25 cellular contexts compared by ENCODE assay signal in genomic region chr2:239495175-239495574, GRCh38.
"Had no signal": no experiment of that assay in that cellular context is flagged by ENCODE, and none has a peak within 500 bp of the region (broad histone marks: within the 10 kb centered on the region; RNA-seq: fewer than 3 reads in every experiment).

No MANE protein-coding gene starts in this region.

- H3K79me2 ChIP-seq: parathyroid adenoma had no signal

- DNase-seq: hippocampal formation; immature natural killer cell; left ventricle myocardium inferior; midbrain; naive thymus-derived CD4-positive, alpha-beta T cell; occipital lobe; psoas muscle; stimulated activated CD4-positive, alpha-beta T cell treated with anti-CD3 and anti-CD28 coated beads, Interleukin-2, amount 100 ng/mL, for 24 hours; stimulated activated CD4-positive, alpha-beta T cell treated with anti-CD3 and anti-CD28 coated beads, Interleukin-4, amount 100 ng/mL, for 1 hour; stimulated activated naive B cell treated with anti-CD40 and anti-IgM and Interleukin-4, amounts not matched to agents 10 μg/mL and 1 μg/mL and 100 μg/mL, for 72 hours; stimulated activated naive CD8-positive, alpha-beta T cell treated with anti-CD3 and anti-CD28 coated beads, Interleukin-15, Interleukin-2, amounts not matched to agents 100 U/mL and 50 U/mL, for 24 hours; stomach; testis; transverse colon; upper lobe of left lung had no signal

- H3K9me3 ChIP-seq: left ventricle myocardium inferior, mucosa of descending colon, neutrophil, psoas muscle, right lobe of liver, stomach, testis, thyroid gland, transverse colon, upper lobe of left lung, vagina had no signal

- H3K36me3 Mint-ChIP-seq: immature natural killer cell; naive thymus-derived CD4-positive, alpha-beta T cell; natural killer cell treated with Interleukin-12 subunit alpha and Interleukin-12 subunit beta and Interleukin-15 and Interleukin-18, amount 100 ng/mL, for 72 hours; stimulated activated naive B cell treated with anti-CD40 and anti-IgM and Interleukin-4, amounts not matched to agents 10 μg/mL and 1 μg/mL and 100 μg/mL, for 72 hours had no signal

- H3K36me3 ChIP-seq: left ventricle myocardium inferior, neutrophil, right lobe of liver, stomach, thyroid gland, transverse colon, upper lobe of left lung, vagina had no signal

- H3K4me3 ChIP-seq: left ventricle myocardium inferior, lung, mucosa of descending colon, psoas muscle, right lobe of liver, smooth muscle cell, stomach, testis, thyroid gland, transverse colon, upper lobe of left lung, vagina had no signal

- H3K4me3 Mint-ChIP-seq: immature natural killer cell; naive thymus-derived CD4-positive, alpha-beta T cell; natural killer cell treated with Interleukin-12 subunit alpha and Interleukin-12 subunit beta and Interleukin-15 and Interleukin-18, amount 100 ng/mL, for 72 hours; stimulated activated naive B cell treated with anti-CD40 and anti-IgM and Interleukin-4, amounts not matched to agents 10 μg/mL and 1 μg/mL and 100 μg/mL, for 72 hours had no signal

- H3K27ac Mint-ChIP-seq: immature natural killer cell; natural killer cell treated with Interleukin-12 subunit alpha and Interleukin-12 subunit beta and Interleukin-15 and Interleukin-18, amount 100 ng/mL, for 72 hours; stimulated activated naive B cell treated with anti-CD40 and anti-IgM and Interleukin-4, amounts not matched to agents 10 μg/mL and 1 μg/mL and 100 μg/mL, for 72 hours had no signal

- H3K9ac ChIP-seq: parathyroid adenoma had no signal

- H3K4me1 ChIP-seq: left ventricle myocardium inferior, parathyroid adenoma, right lobe of liver had no signal

- H2AFZ ChIP-seq: parathyroid adenoma had no signal

- ATAC-seq: mucosa of descending colon; naive thymus-derived CD4-positive, alpha-beta T cell; natural killer cell treated with Interleukin-12 subunit alpha and Interleukin-12 subunit beta and Interleukin-15 and Interleukin-18, amount 100 ng/mL, for 72 hours; psoas muscle; right lobe of liver; stimulated activated naive B cell treated with anti-CD40 and anti-IgM and Interleukin-4, amounts not matched to agents 10 μg/mL and 1 μg/mL and 100 μg/mL, for 72 hours; stimulated activated naive CD8-positive, alpha-beta T cell treated with anti-CD3 and anti-CD28 coated beads, Interleukin-15, Interleukin-2, amounts not matched to agents 100 U/mL and 50 U/mL, for 24 hours had no signal

- H3K4me1 Mint-ChIP-seq: immature natural killer cell; stimulated activated naive B cell treated with anti-CD40 and anti-IgM and Interleukin-4, amounts not matched to agents 10 μg/mL and 1 μg/mL and 100 μg/mL, for 72 hours had no signal

- H3K27ac ChIP-seq: left ventricle myocardium inferior, neutrophil, parathyroid adenoma, psoas muscle, right lobe of liver, stomach, testis, thyroid gland, transverse colon, upper lobe of left lung, vagina had no signal

- FAIRE-seq: islet of Langerhans had no signal

- H3K4me2 ChIP-seq: smooth muscle cell had no signal

- H3K27me3 ChIP-seq: neutrophil, right lobe of liver, testis, thyroid gland, upper lobe of left lung, vagina had no signal
